Comparison of ENCODE assay signal across 1 cellular context in genomic region chr19:2475702-2476450, GRCh38.
TF ChIP-seq lines count a peak whose summit lies in the region.

Gene GADD45B (plus strand): TSS chr19:2476127. CDS start chr19:2476359, 232 bp downstream.

TF ChIP-seq in GM12878, 131 proteins besides CTCF, POLR2A, EP300 and RAD21 (continued from another document and continues in another):
- TF ChIP-seq ZNF592 (IDR thresholded peaks at IDR 0.05) (no peak), FOS (IDR thresholded peaks at IDR 0.05; ENCODE audit: borderline replicate concordance, extremely low read depth, insufficient read length) (no peak), ELK1 (IDR thresholded peaks at IDR 0.05; ENCODE audit: low read depth, low read length) (no peak; the same call in 1 of the 2 replicates), TCF12 (IDR thresholded peaks at IDR 0.05; ENCODE audit: low read depth, low read length) (peak; percentile 75; the same call in 1 of the 2 replicates), IKZF2 (IDR thresholded peaks at IDR 0.05) (peak; percentile 91 to 92), TARDBP (IDR thresholded peaks at IDR 0.05; ENCODE audit: borderline replicate concordance) (peak; percentile 59; the same call in 1 of the 2 replicates), ZSCAN29 (IDR thresholded peaks at IDR 0.05) (no peak), HDAC2 (IDR thresholded peaks at IDR 0.05) (no peak; the same call in 1 of the 2 replicates), ZNF274 (IDR thresholded peaks at IDR 0.05; ENCODE audit: insufficient read depth, insufficient read length) (no peak), SREBF1 (IDR thresholded peaks at IDR 0.05; ENCODE audit: low read length) (no peak), JUND (IDR thresholded peaks at IDR 0.05; ENCODE audit: low read depth, low read length) (no peak), MTA3 (IDR thresholded peaks at IDR 0.05; ENCODE audit: borderline replicate concordance, low read length) (peak; percentile 87), IRF3 (IDR thresholded peaks at IDR 0.05) (no peak), EZH2 (IDR thresholded peaks at IDR 0.05; ENCODE audit: borderline replicate concordance, control insufficient read depth, low read depth, low read length) (no peak), ZNF217 (IDR thresholded peaks at IDR 0.05) (peak; percentile 53; the same call in 1 of the 2 replicates), BMI1 (IDR thresholded peaks at IDR 0.05; ENCODE audit: borderline replicate concordance) (0 out of 2 replicates have a peak, but pooled peaks have one; percentile 22), ZNF622 (IDR thresholded peaks at IDR 0.05) (no peak), ZBED1 (IDR thresholded peaks at IDR 0.05; ENCODE audit: borderline replicate concordance) (peak; percentile 99), KLF5 (IDR thresholded peaks at IDR 0.05; ENCODE audit: partially characterized antibody) (peak; percentile 57), JUNB (IDR thresholded peaks at IDR 0.05) (0 out of 2 replicates have a peak, but pooled peaks have one; percentile 3), BCL11A (IDR thresholded peaks at IDR 0.05; ENCODE audit: low read depth, low read length) (peak; percentile 4; the same call in 1 of the 2 replicates), E2F4 (IDR thresholded peaks at IDR 0.05; ENCODE audit: low read depth, low read length) (no peak), SMAD5 (IDR thresholded peaks at IDR 0.05; ENCODE audit: low read depth) (peak; percentile 100), EGR1 (IDR thresholded peaks at IDR 0.05; ENCODE audit: borderline replicate concordance in 1 of 2, low read depth in 2 of 2, low read length in 2 of 2) (peak in 1 of 2 experiments; percentile 100; a peak in 2 of 3 replicates), TCF3 (IDR thresholded peaks at IDR 0.05; ENCODE audit: borderline replicate concordance, insufficient read depth, low read depth, low read length) (peak; percentile 96; the same call in 1 of the 2 replicates), ATF7 (IDR thresholded peaks at IDR 0.05; ENCODE audit: low read depth) (peak; percentile 66; the same call in 1 of the 2 replicates), ZNF384 (IDR thresholded peaks at IDR 0.05; ENCODE audit: borderline replicate concordance, low read depth, low read length) (peak; percentile 89), SMAD1 (IDR thresholded peaks at IDR 0.05; ENCODE audit: low read depth, partially characterized antibody) (peak; percentile 98), BRCA1 (IDR thresholded peaks at IDR 0.05; ENCODE audit: low read depth, low read length) (no peak), WRNIP1 (IDR thresholded peaks at IDR 0.05; ENCODE audit: borderline replicate concordance, low read depth, low read length) (peak; percentile 68; the same call in 1 of the 2 replicates), ETV6 (conservative IDR thresholded peaks at IDR 0.05 in 1 of 2, IDR thresholded peaks at IDR 0.05 in 1 of 2; ENCODE audit: borderline replicate concordance in 1 of 2, low read depth in 1 of 2) (0 out of 4 replicates have a peak, but pooled peaks of 1 of the 2 experiments have one; percentile 36), E4F1 (IDR thresholded peaks at IDR 0.05; ENCODE audit: borderline replicate concordance, partially characterized antibody) (no peak), CBX3 (IDR thresholded peaks at IDR 0.05; ENCODE audit: borderline replicate concordance, low read depth) (no peak), RCOR1 (conservative IDR thresholded peaks at IDR 0.05; ENCODE audit: low read depth, low read length) (no peak; the same call in none of the 2 replicates), MEF2A (IDR thresholded peaks at IDR 0.05; ENCODE audit: insufficient read depth, low read depth, low read length) (0 out of 2 replicates have a peak, but pooled peaks have one; percentile 48)
- TF ChIP-seq, protein P1, sequence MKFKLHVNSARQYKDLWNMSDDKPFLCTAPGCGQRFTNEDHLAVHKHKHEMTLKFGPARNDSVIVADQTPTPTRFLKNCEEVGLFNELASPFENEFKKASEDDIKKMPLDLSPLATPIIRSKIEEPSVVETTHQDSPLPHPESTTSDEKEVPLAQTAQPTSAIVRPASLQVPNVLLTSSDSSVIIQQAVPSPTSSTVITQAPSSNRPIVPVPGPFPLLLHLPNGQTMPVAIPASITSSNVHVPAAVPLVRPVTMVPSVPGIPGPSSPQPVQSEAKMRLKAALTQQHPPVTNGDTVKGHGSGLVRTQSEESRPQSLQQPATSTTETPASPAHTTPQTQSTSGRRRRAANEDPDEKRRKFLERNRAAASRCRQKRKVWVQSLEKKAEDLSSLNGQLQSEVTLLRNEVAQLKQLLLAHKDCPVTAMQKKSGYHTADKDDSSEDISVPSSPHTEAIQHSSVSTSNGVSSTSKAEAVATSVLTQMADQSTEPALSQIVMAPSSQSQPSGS (IDR thresholded peaks at IDR 0.05; ENCODE audit: low read length): peak; percentile 66; the same call in 1 of the 2 replicates
- TF ChIP-seq, protein P2, sequence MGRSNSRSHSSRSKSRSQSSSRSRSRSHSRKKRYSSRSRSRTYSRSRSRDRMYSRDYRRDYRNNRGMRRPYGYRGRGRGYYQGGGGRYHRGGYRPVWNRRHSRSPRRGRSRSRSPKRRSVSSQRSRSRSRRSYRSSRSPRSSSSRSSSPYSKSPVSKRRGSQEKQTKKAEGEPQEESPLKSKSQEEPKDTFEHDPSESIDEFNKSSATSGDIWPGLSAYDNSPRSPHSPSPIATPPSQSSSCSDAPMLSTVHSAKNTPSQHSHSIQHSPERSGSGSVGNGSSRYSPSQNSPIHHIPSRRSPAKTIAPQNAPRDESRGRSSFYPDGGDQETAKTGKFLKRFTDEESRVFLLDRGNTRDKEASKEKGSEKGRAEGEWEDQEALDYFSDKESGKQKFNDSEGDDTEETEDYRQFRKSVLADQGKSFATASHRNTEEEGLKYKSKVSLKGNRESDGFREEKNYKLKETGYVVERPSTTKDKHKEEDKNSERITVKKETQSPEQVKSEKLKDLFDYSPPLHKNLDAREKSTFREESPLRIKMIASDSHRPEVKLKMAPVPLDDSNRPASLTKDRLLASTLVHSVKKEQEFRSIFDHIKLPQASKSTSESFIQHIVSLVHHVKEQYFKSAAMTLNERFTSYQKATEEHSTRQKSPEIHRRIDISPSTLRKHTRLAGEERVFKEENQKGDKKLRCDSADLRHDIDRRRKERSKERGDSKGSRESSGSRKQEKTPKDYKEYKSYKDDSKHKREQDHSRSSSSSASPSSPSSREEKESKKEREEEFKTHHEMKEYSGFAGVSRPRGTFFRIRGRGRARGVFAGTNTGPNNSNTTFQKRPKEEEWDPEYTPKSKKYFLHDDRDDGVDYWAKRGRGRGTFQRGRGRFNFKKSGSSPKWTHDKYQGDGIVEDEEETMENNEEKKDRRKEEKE (IDR thresholded peaks at IDR 0.05): peak; percentile 71; the same call in 1 of the 2 replicates
- TF ChIP-seq, protein P3, sequence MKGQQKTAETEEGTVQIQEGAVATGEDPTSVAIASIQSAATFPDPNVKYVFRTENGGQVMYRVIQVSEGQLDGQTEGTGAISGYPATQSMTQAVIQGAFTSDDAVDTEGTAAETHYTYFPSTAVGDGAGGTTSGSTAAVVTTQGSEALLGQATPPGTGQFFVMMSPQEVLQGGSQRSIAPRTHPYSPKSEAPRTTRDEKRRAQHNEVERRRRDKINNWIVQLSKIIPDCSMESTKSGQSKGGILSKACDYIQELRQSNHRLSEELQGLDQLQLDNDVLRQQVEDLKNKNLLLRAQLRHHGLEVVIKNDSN (IDR thresholded peaks at IDR 0.05; ENCODE audit: borderline replicate concordance, extremely low read length, insufficient read depth, low read depth, low read length): peak; percentile 75
- TF ChIP-seq, protein P4, sequence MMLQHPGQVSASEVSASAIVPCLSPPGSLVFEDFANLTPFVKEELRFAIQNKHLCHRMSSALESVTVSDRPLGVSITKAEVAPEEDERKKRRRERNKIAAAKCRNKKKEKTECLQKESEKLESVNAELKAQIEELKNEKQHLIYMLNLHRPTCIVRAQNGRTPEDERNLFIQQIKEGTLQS (IDR thresholded peaks at IDR 0.05; ENCODE audit: borderline replicate concordance, extremely low read depth, low read depth, low read length): no peak
- TF ChIP-seq, protein P5, sequence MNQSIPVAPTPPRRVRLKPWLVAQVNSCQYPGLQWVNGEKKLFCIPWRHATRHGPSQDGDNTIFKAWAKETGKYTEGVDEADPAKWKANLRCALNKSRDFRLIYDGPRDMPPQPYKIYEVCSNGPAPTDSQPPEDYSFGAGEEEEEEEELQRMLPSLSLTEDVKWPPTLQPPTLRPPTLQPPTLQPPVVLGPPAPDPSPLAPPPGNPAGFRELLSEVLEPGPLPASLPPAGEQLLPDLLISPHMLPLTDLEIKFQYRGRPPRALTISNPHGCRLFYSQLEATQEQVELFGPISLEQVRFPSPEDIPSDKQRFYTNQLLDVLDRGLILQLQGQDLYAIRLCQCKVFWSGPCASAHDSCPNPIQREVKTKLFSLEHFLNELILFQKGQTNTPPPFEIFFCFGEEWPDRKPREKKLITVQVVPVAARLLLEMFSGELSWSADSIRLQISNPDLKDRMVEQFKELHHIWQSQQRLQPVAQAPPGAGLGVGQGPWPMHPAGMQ (IDR thresholded peaks at IDR 0.05; ENCODE audit: borderline replicate concordance): no peak
